9 cellular contexts compared by ENCODE assay signal in the genomic region with DNA sequence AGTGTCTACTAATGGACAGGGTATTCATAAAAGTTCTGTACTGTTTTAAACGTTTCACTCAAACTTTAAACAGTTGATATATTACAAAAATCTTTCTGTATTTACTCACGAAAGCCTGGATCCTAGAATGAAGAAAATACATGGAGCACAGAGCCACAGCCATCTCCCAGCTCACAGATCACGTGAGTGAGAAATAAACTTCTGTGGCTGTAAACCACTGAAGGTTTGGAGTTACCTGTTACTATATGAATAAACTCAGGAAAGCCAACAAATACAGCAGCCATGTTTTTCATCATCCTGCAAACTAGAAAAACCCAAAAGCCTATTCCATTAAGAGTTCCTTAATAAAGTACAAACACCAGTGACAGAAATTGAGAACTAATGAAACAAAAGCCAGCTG. TPM values are rescaled to one million over a fixed set of nuclear protein-coding genes. Genes with fewer than 3 reads are reported as not detected.
DNase-seq lines count a peak whose midpoint lies in the region; ATAC-seq, FAIRE-seq and TF ChIP-seq lines count a peak whose summit lies in the region.
"Had no signal": no experiment of that assay in that cellular context is flagged by ENCODE, and none has a peak within 500 bp of the region (broad histone marks: within the 10 kb centered on the region; RNA-seq: fewer than 3 reads in every experiment).

No MANE protein-coding gene starts in this region.

- H3K79me2 ChIP-seq in mesendoderm (ENCODE audit: control insufficient read depth, insufficient read depth, low read length), result peaks cover 47% of the 10 kb centered on the region

- H3K9me3 ChIP-seq in cardiac muscle cell (ENCODE audit: low read depth) (no peaks in the 10 kb centered on the region), upper lobe of right lung (no peaks in the 10 kb centered on the region)

- H3K27me3 ChIP-seq in cardiac muscle cell (no peaks in the 10 kb centered on the region), bronchial epithelial cell (ENCODE audit: control insufficient read depth, insufficient read depth, low read length) (no peaks in the 10 kb centered on the region), mesendoderm (ENCODE audit: insufficient read depth, low read length, poor library complexity) (no peaks in the 10 kb centered on the region), upper lobe of right lung (no peaks in the 10 kb centered on the region)

- H3K27ac ChIP-seq in cardiac muscle cell (no peak overlapping the region), mesendoderm (ENCODE audit: low read depth, low read length) (no peak overlapping the region), upper lobe of right lung (peak overlapping the region; percentile 96)

- peak overlapping the region; percentile 7 for H4K5ac ChIP-seq in mesendoderm (ENCODE audit: low read length)

- peaks cover 3% of the 10 kb centered on the region for H3K79me1 ChIP-seq in mesendoderm (ENCODE audit: low read length)

- H3K4me2 ChIP-seq in mesendoderm (ENCODE audit: low read length), result peak overlapping the region; percentile 33

- intact Hi-C loops in Right ventricle myocardium superior (cut with DNase I) (loop anchor here (5.0 to 10.0 kb wide), 2 partner anchors 100 to 142 kb away; partner anchors contain the start of gene HCFC2), upper lobe of right lung (cut with DNase I) (no loop called here)

- H3K4me3 ChIP-seq in cardiac muscle cell (peak overlapping the region; percentile 89), bronchial epithelial cell (ENCODE audit: low read depth, low read length) (peak overlapping the region; percentile 80), mesendoderm (ENCODE audit: low read length) (peak overlapping the region; percentile 77), upper lobe of right lung (peak overlapping the region; percentile 93)

- H3K4me1 ChIP-seq in cardiac muscle cell (ENCODE audit: low read depth) (peaks cover 15% of the 10 kb centered on the region), mesendoderm (ENCODE audit: control insufficient read depth, low read depth, low read length) (no peaks in the 10 kb centered on the region), upper lobe of right lung (peaks cover 21% of the 10 kb centered on the region)

- no peak overlapping the region for H3K4ac ChIP-seq in mesendoderm (ENCODE audit: low read depth, low read length)

- H3K18ac ChIP-seq in mesendoderm (ENCODE audit: low read length), result peak overlapping the region; percentile 90

- peak overlapping the region; percentile 96 for H3K56ac ChIP-seq in mesendoderm (ENCODE audit: low read length)

- peak overlapping the region; percentile 28 for H2BK120ac ChIP-seq in mesendoderm (ENCODE audit: low read depth, low read length)

- DNase-seq in cardiac muscle cell (ENCODE audit: low read depth in 1 of 2, low spot score in 1 of 2) (no peak), Right ventricle myocardium superior (no peak), bronchial epithelial cell (ENCODE audit: low read depth) (no peak), mesendoderm (no peak), upper lobe of right lung (no peak), RKO (ENCODE audit: low spot score) (no peak)

- H3K23ac ChIP-seq in mesendoderm (ENCODE audit: low read length), result no peak overlapping the region

- H3K9ac ChIP-seq in mesendoderm (ENCODE audit: low read length), result peak overlapping the region; percentile 94

- FAIRE-seq in bronchial epithelial cell (lab: Jason Lieb, UNC), result no peak
- FAIRE-seq: islet of Langerhans had no signal

- peak overlapping the region; percentile 28 for H2AK5ac ChIP-seq in mesendoderm (ENCODE audit: low read length)

- H2BK15ac ChIP-seq in mesendoderm (replicated peaks; ENCODE audit: low read depth), result no peak overlapping the region

- peak overlapping the region; percentile 0 for H4K8ac ChIP-seq in mesendoderm (ENCODE audit: low read depth, low read length)

- no peak overlapping the region for H2BK5ac ChIP-seq in mesendoderm (ENCODE audit: low read length)

- TF ChIP-seq CTCF in cardiac muscle cell (IDR thresholded peaks at IDR 0.05; ENCODE audit: low read depth, low read length), result no peak
- TF ChIP-seq CTCF in bronchial epithelial cell (IDR thresholded peaks at IDR 0.05; ENCODE audit: insufficient read depth, low read length, severe bottlenecking), result no peak
- TF ChIP-seq CTCF in upper lobe of right lung (IDR thresholded peaks at IDR 0.05), result no peak

- H3K36me3 ChIP-seq in cardiac muscle cell (no peaks in the 10 kb centered on the region), bronchial epithelial cell (ENCODE audit: control insufficient read depth, insufficient read depth, low read length) (peaks cover 4% of the 10 kb centered on the region), mesendoderm (ENCODE audit: control insufficient read depth, insufficient read depth, low read length) (no peaks in the 10 kb centered on the region), upper lobe of right lung (no peaks in the 10 kb centered on the region)

- no CpG with 5 or more reads among the region's 3 CpGs for WGBS in mesendoderm (ENCODE audit: extremely low coverage, insufficient coverage, low lambda C conversion rate)

- ATAC-seq in Right ventricle myocardium superior (ENCODE audit: poor library complexity), result no peak
- no peak for ATAC-seq in upper lobe of right lung
- ATAC-seq in HG02623 (IDR thresholded peaks at IDR 0.05; ENCODE audit: unreplicated experiment), result no peak
- no peak for ATAC-seq in HG02852 (IDR thresholded peaks at IDR 0.05; ENCODE audit: unreplicated experiment)

RNA-seq across cellular contexts. Expression of gene TDG, which starts 0.9 kb away (rescaled TPM):
- total RNA-seq in cardiac muscle cell (31.7 and 47.8 TPM in 2 replicates), Right ventricle myocardium superior (10.2 TPM), bronchial epithelial cell (25.5 and 48.6 TPM in 2 replicates), upper lobe of right lung (18.1 TPM)
- 28.3 and 33.7 TPM in 2 replicates for polyA plus RNA-seq in cardiac muscle cell
- 134 TPM for polyA plus RNA-seq in mesendoderm (2013, experiment 1 of 2)
- 138 TPM for polyA plus RNA-seq in mesendoderm (2013, experiment 2 of 2)

RNA-seq across cellular contexts. Expression of gene HSP90B1, which starts 34.6 kb away (rescaled TPM):
- total RNA-seq in cardiac muscle cell (386 and 610 TPM in 2 replicates), Right ventricle myocardium superior (353 TPM), bronchial epithelial cell (649 and 677 TPM in 2 replicates), upper lobe of right lung (676 TPM)
- 473 and 1,006 TPM in 2 replicates for polyA plus RNA-seq in cardiac muscle cell
- 620 TPM for polyA plus RNA-seq in mesendoderm (2013, experiment 1 of 2)
- polyA plus RNA-seq in mesendoderm (2013, experiment 2 of 2), result 616 TPM
